Comparison of ENCODE assay signal across 10 cellular contexts in the genomic region with DNA sequence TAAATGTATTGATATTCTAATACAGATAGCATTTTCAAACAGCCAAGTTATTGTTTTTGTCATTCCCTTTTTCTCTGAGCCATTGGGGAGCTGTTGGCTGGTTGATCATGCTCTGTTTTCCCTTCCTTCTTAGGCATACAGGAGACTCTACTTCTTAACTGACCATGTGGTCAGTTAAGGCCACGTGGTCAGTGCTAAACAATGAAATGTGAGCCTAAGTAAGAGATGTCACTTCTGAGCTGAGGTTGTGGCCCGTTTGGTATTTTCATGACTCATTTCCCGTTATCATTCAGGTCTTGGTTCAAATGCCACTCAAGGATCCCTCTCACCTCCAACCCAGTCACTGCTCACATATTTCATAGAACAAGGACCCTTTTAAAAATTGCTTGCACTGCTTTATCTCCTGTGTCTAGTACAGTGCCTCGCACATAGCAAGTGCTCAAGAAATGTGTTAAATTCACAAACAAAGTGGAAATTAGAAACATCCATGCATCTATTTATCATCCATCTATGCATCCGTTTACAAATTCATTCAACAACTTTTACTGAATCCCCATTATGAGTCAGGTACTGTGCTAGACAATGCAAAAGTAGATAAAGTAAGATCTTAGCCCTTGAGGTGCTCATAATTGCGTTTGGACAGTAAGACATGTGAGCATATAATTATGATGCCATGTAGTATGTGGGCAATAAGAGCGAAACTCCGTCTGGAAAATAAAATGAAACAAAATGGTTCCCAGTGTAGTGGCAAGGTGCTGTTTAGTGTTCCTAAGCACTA.
DNase-seq lines count a peak whose midpoint lies in the region; ATAC-seq and TF ChIP-seq lines count a peak whose summit lies in the region.
"Had no signal": no experiment of that assay in that cellular context is flagged by ENCODE, and none has a peak within 500 bp of the region (broad histone marks: within the 10 kb centered on the region; RNA-seq: fewer than 3 reads in every experiment).

No MANE protein-coding gene starts in this region.

- H3K4me1 Mint-ChIP-seq in activated T-cell treated with anti-CD3 and anti-CD28 coated beads, Interleukin-2, amount 50 U/mL, for 24 hours (ENCODE audit: low read depth), result peaks cover 29% of the 10 kb centered on the region
- H3K4me1 Mint-ChIP-seq in stimulated activated memory B cell treated with anti-CD40 and anti-IgM and Interleukin-4, amounts not matched to agents 10 μg/mL and 1 μg/mL and 100 μg/mL, for 72 hours, result peaks cover 8% of the 10 kb centered on the region

- in situ Hi-C loops in brain microvascular endothelial cell (cut with HindIII; ENCODE audit: low pct_ligation_motif_present, low sequenced_read_pairs), result no loop called here

- no peaks in the 10 kb centered on the region for H3K36me3 Mint-ChIP-seq in activated T-cell treated with anti-CD3 and anti-CD28 coated beads, Interleukin-2, amount 50 U/mL, for 24 hours (ENCODE audit: low read depth)
- H3K36me3 Mint-ChIP-seq in stimulated activated memory B cell treated with anti-CD40 and anti-IgM and Interleukin-4, amounts not matched to agents 10 μg/mL and 1 μg/mL and 100 μg/mL, for 72 hours, result no peaks in the 10 kb centered on the region

- no peak for TF ChIP-seq CTCF in brain microvascular endothelial cell (IDR thresholded peaks at IDR 0.05; ENCODE audit: low read depth, low read length, missing control alignments)

- H3K9me3 Mint-ChIP-seq in activated T-cell treated with anti-CD3 and anti-CD28 coated beads, Interleukin-2, amount 50 U/mL, for 24 hours, result no peaks in the 10 kb centered on the region
- no peaks in the 10 kb centered on the region for H3K9me3 Mint-ChIP-seq in stimulated activated memory B cell treated with anti-CD40 and anti-IgM and Interleukin-4, amounts not matched to agents 10 μg/mL and 1 μg/mL and 100 μg/mL, for 72 hours

- no peaks in the 10 kb centered on the region for H3K36me3 ChIP-seq in brain microvascular endothelial cell (replicated peaks)
- H3K36me3 ChIP-seq: BLaER1 had no signal

- ATAC-seq in stimulated activated memory B cell treated with anti-CD40 and anti-IgM and Interleukin-4, amounts not matched to agents 10 μg/mL and 1 μg/mL and 100 μg/mL, for 72 hours, result peak; percentile 36
- no peak for ATAC-seq in GM21528 (IDR thresholded peaks at IDR 0.05; ENCODE audit: low FRiP score, unreplicated experiment)

- DNase-seq in activated T-cell treated with anti-CD3 and anti-CD28 coated beads, Interleukin-2, amount 50 U/mL, for 24 hours, result no peak
- DNase-seq in activated T-cell treated with anti-CD3 and anti-CD28 coated beads for 4 hours (no peak), HuH-7 (ENCODE audit: low spot score) (peak; percentile 33), brain microvascular endothelial cell (peak; percentile 74), NCI-H187 treated with DMSO at 0.1 percent for 48 hours (lab: John Stamatoyannopoulos, UW) (no peak), GM19240 (ENCODE audit: insufficient read length, low spot score) (no peak)

- H3K4me3 Mint-ChIP-seq in activated T-cell treated with anti-CD3 and anti-CD28 coated beads, Interleukin-2, amount 50 U/mL, for 24 hours, result no peak overlapping the region
- no peak overlapping the region for H3K4me3 Mint-ChIP-seq in stimulated activated memory B cell treated with anti-CD40 and anti-IgM and Interleukin-4, amounts not matched to agents 10 μg/mL and 1 μg/mL and 100 μg/mL, for 72 hours

- no peaks in the 10 kb centered on the region for H3K27me3 ChIP-seq in brain microvascular endothelial cell (replicated peaks)
- H3K27me3 ChIP-seq: BLaER1 had no signal

- peak overlapping the region; percentile 65 for H3K27ac Mint-ChIP-seq in activated T-cell treated with anti-CD3 and anti-CD28 coated beads, Interleukin-2, amount 50 U/mL, for 24 hours
- no peak overlapping the region for H3K27ac Mint-ChIP-seq in stimulated activated memory B cell treated with anti-CD40 and anti-IgM and Interleukin-4, amounts not matched to agents 10 μg/mL and 1 μg/mL and 100 μg/mL, for 72 hours

- H3K27ac ChIP-seq in brain microvascular endothelial cell, result no peak overlapping the region
- H3K27ac ChIP-seq: BLaER1, SK-N-MC had no signal

- no peaks in the 10 kb centered on the region for H3K27me3 Mint-ChIP-seq in activated T-cell treated with anti-CD3 and anti-CD28 coated beads, Interleukin-2, amount 50 U/mL, for 24 hours
- H3K27me3 Mint-ChIP-seq in stimulated activated memory B cell treated with anti-CD40 and anti-IgM and Interleukin-4, amounts not matched to agents 10 μg/mL and 1 μg/mL and 100 μg/mL, for 72 hours, result peaks cover 15% of the 10 kb centered on the region

- H3K4me3 ChIP-seq in brain microvascular endothelial cell (ENCODE audit: low read depth, low read length), result no peak overlapping the region
- H3K4me3 ChIP-seq: BLaER1, SK-N-MC had no signal

Comparison
In these comparisons a context has a peak if more than half of its experiments do, and no peak if none do; other contexts are left out.
1. DNase-seq: peak in HuH-7 (single experiment) and brain microvascular endothelial cell (single experiment); none in activated T-cell treated with anti-CD3 and anti-CD28 coated beads, Interleukin-2, amount 50 U/mL, for 24 hours (single experiment), activated T-cell treated with anti-CD3 and anti-CD28 coated beads for 4 hours (single experiment), NCI-H187 treated with DMSO at 0.1 percent for 48 hours (single experiment) and GM19240 (single experiment).